Comparison of ENCODE assay signal across 9 cellular contexts in the genomic region with DNA sequence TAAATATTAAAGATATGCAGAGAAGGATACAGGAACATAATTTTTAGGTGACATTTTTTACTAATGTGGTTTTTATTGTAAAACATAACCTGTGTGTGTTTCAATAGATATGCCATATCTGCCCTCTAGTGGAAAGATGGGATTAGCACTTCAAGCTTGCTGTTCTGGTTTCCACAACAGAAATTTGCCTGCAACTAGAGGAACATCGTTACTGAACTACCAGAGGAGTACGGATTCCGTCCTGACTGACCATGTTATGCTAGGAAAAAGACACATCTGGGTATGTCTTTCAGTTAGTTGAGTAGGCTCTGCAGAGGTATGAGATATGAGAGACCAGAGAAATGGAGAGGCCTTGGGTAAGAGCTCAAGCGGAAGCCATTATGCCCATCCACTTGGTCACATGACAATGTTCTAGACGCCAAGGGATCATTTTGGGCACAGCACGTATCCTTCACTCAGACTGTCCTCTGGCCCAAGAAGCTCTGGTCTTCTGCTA.
A peak's percentile ranks its signal among the peaks of the same experiment; 100 is the strongest.
DNase-seq lines count a peak whose midpoint lies in the region; ATAC-seq, FAIRE-seq and TF ChIP-seq lines count a peak whose summit lies in the region.
"Had no signal": no experiment of that assay in that cellular context is flagged by ENCODE, and none has a peak within 500 bp of the region (broad histone marks: within the 10 kb centered on the region; RNA-seq: fewer than 3 reads in every experiment).

No MANE protein-coding gene starts in this region.

- POLR2A ChIA-PET in IMR-90 (lab: Charles Lee; ENCODE audit: unreplicated experiment), result no interaction called here

- H4K20me1 ChIP-seq in IMR-90 (ENCODE audit: insufficient read depth, low read length) (no peaks in the 10 kb centered on the region), OCI-LY3 (ENCODE audit: insufficient read depth, low read length) (no peaks in the 10 kb centered on the region)

- TF ChIP-seq EP300 in stomach (IDR thresholded peaks at IDR 0.05), result no peak

- intact Hi-C loops in IMR-90 (cut with micrococcal nuclease), result loop anchor here (2.0 to 5.0 kb wide), 2 partner anchors 207 to 551 kb away; no protein-coding TSS in a partner anchor
- intact Hi-C loops in stomach (cut with DNase I; ENCODE audit: low total_unique reads), result loop anchor here (10.0 kb wide), 2 partner anchors 425 to 555 kb away; no protein-coding TSS in a partner anchor

- DNase-seq in stimulated activated CD4-positive, alpha-beta T cell treated with anti-CD3 and anti-CD28 coated beads, Interleukin-15, amount 100 ng/mL, for 24 hours, result peak; percentile 8
- DNase-seq in stimulated activated CD4-positive, alpha-beta T cell treated with anti-CD3 and anti-CD28 coated beads, Interleukin-4, amount 100 ng/mL, for 4 hours, result no peak
- DNase-seq in IMR-90 (peak; percentile 59), T47D (ENCODE audit: low read depth in 1 of 2, low spot score in 1 of 2) (peak; percentile 13 to 72), stomach (no peak)

- no peak overlapping the region for H2BK5ac ChIP-seq in IMR-90 (ENCODE audit: low read depth, low read length, poor library complexity, severe bottlenecking)

- H2BK20ac ChIP-seq in IMR-90 (ENCODE audit: low read depth, low read length), result no peak overlapping the region

- ATAC-seq in GM21786 (IDR thresholded peaks at IDR 0.05; ENCODE audit: unreplicated experiment) (peak; percentile 92), IMR-90 (ENCODE audit: low read depth) (peak; percentile 80)

- H3K27ac ChIP-seq in IMR-90 (ENCODE audit: insufficient read depth, low read length), result no peak overlapping the region
- H3K27ac ChIP-seq in OCI-LY3 (ENCODE audit: low read length), result no peak overlapping the region
- H3K27ac ChIP-seq in stomach, result no peak overlapping the region
- H3K27ac ChIP-seq: skin epidermis had no signal

- H3K9me1 ChIP-seq in IMR-90 (ENCODE audit: insufficient read depth, low read length), result no peaks in the 10 kb centered on the region

- CTCF ChIA-PET in IMR-90 (lab: Yijun Ruan, JAX), result interaction anchor here (0.5 to 1.9 kb wide), 13 partner anchors 8 to 552 kb away, joined by 3 to 8 read pairs (median 4); no protein-coding TSS in a partner anchor

- no peaks in the 10 kb centered on the region for H3K4me1 ChIP-seq in IMR-90 (ENCODE audit: control insufficient read depth, insufficient read depth, low read length)
- H3K4me1 ChIP-seq in OCI-LY3 (ENCODE audit: low read length), result peaks cover 13% of the 10 kb centered on the region
- peaks cover 0 to 7% (median 5%) of the 10 kb centered on the region in 4 donors for H3K4me1 ChIP-seq in stomach

- no peaks in the 10 kb centered on the region for H3K79me1 ChIP-seq in IMR-90 (ENCODE audit: low read depth in 1 of 2, low read length in 2 of 2)

- peak; percentile 98 for FAIRE-seq in islet of Langerhans (lab: Jason Lieb, UNC)

- H2AFZ ChIP-seq in IMR-90 (replicated peaks; ENCODE audit: low read length, poor library complexity) (peak overlapping the region; percentile 28), OCI-LY3 (ENCODE audit: low read depth, low read length) (peak overlapping the region; percentile 100)

- H3K4ac ChIP-seq in IMR-90 (ENCODE audit: low read depth, low read length), result no peak overlapping the region

- no peak for TF ChIP-seq POLR2A in IMR-90 (IDR thresholded peaks at IDR 0.05; ENCODE audit: low read depth, low read length)
- no peak for TF ChIP-seq POLR2A in stomach (IDR thresholded peaks at IDR 0.05)

- H3K18ac ChIP-seq in IMR-90 (ENCODE audit: low read depth, low read length), result no peak overlapping the region

- no peak overlapping the region for H4K5ac ChIP-seq in IMR-90 (ENCODE audit: low read depth, low read length)

- H3K79me2 ChIP-seq in OCI-LY3 (ENCODE audit: low read length), result no peaks in the 10 kb centered on the region

- H3K27me3 ChIP-seq in IMR-90 (ENCODE audit: control insufficient read depth, insufficient read depth, low read length), result no peaks in the 10 kb centered on the region; the same call in 1 of the 2 replicates
- no peaks in the 10 kb centered on the region for H3K27me3 ChIP-seq in OCI-LY3 (ENCODE audit: low read depth, low read length)
- H3K27me3 ChIP-seq in stomach, result no peaks in the 10 kb centered on the region

- 60% methylated on average over 2 of the region's 6 CpGs; no CpG with 5 or more reads in 1 of the 2 experiments for WGBS in IMR-90 (ENCODE audit: extremely low coverage in 2 of 2, insufficient read length in 1 of 2), 2 experiments
- 19 to 28% (median 24%) methylated on average over 6 of the region's 6 CpGs for WGBS in stomach, 5 donors

- no TSS peak for BruUV-seq in IMR-90 (replicated peaks; lab: Mats Ljungman, UMichigan)

- H4K91ac ChIP-seq in IMR-90 (ENCODE audit: insufficient read depth, low read depth, low read length), result no peak overlapping the region

- H3K9ac ChIP-seq in IMR-90 (ENCODE audit: low read depth, low read length) (no peak overlapping the region), OCI-LY3 (ENCODE audit: low read length) (peak overlapping the region; percentile 65)

- H3K4me2 ChIP-seq in IMR-90 (ENCODE audit: low read depth, low read length) (peak overlapping the region; percentile 47), OCI-LY3 (ENCODE audit: low read length) (peak overlapping the region; percentile 90)

- dilution Hi-C loops in IMR-90 (cut with HindIII; ENCODE audit: low sequenced_read_pairs, unreplicated experiment), result no loop called here

- peak; percentile 73 for TF ChIP-seq CTCF in IMR-90 (conservative IDR thresholded peaks at IDR 0.05; ENCODE audit: low read depth, low read length)
- TF ChIP-seq CTCF in OCI-LY3 (IDR thresholded peaks at IDR 0.05; ENCODE audit: low read depth, low read length), result peak; percentile 100
- TF ChIP-seq CTCF in stomach (IDR thresholded peaks at IDR 0.05), result peak in 5 of 7 experiments; percentile 59 to 70 (median 68)

- H3K56ac ChIP-seq in IMR-90 (ENCODE audit: extremely low read depth, insufficient read depth, low read length), result no peak overlapping the region

- no peaks in the 10 kb centered on the region for H3K36me3 ChIP-seq in IMR-90 (ENCODE audit: control insufficient read depth, insufficient read depth, low read length)
- H3K36me3 ChIP-seq in OCI-LY3 (replicated peaks; ENCODE audit: low read depth, low read length), result no peaks in the 10 kb centered on the region
- H3K36me3 ChIP-seq in stomach, result no peaks in the 10 kb centered on the region

- H2AK9ac ChIP-seq in IMR-90 (replicated peaks; ENCODE audit: low read depth, low read length, poor library complexity), result no peak overlapping the region

- in situ Hi-C loops in IMR-90 (cut with MboI; ENCODE audit: low sequenced_read_pairs), result no loop called here
- in situ Hi-C loops in T47D (cut with HindIII; ENCODE audit: low pct_unique_long_range_greater_than_20kb, low sequenced_read_pairs), result no loop called here

- no peaks in the 10 kb centered on the region for H3K9me3 ChIP-seq in IMR-90 (ENCODE audit: control insufficient read depth, insufficient read depth, low read length)
- H3K9me3 ChIP-seq in OCI-LY3 (ENCODE audit: insufficient read depth, low read length), result no peaks in the 10 kb centered on the region
- H3K9me3 ChIP-seq in stomach, result no peaks in the 10 kb centered on the region

- H3K4me3 ChIP-seq in IMR-90 (ENCODE audit: insufficient read depth, low read depth, low read length) (no peak overlapping the region), OCI-LY3 (ENCODE audit: low read length) (peak overlapping the region; percentile 76), stomach (no peak overlapping the region)
- H3K4me3 ChIP-seq: skin epidermis had no signal

- no peak overlapping the region for H2BK15ac ChIP-seq in IMR-90 (ENCODE audit: low read depth, low read length)

- H3K14ac ChIP-seq in IMR-90 (replicated peaks; ENCODE audit: low read depth, low read length), result no peak overlapping the region

- no peak overlapping the region for H4K8ac ChIP-seq in IMR-90 (ENCODE audit: low read depth in 2 of 2, low read length in 2 of 2)

- H2BK120ac ChIP-seq in IMR-90 (ENCODE audit: low read depth, low read length), result no peak overlapping the region

- no peak overlapping the region for H3K23ac ChIP-seq in IMR-90 (ENCODE audit: low read depth, low read length)

- TF ChIP-seq RAD21 in IMR-90 (IDR thresholded peaks at IDR 0.05; ENCODE audit: low read length), result peak; percentile 71

- H2AK5ac ChIP-seq in IMR-90 (ENCODE audit: low read depth, low read length), result no peak overlapping the region

TF ChIP-seq in IMR-90, 13 proteins besides CTCF, POLR2A, EP300 and RAD21:
- TF ChIP-seq SMC3 (IDR thresholded peaks at IDR 0.05; ENCODE audit: low read depth, low read length) (peak; percentile 57; the same call in 1 of the 2 replicates), MAZ (IDR thresholded peaks at IDR 0.05; ENCODE audit: borderline replicate concordance, low read depth, low read length) (no peak), MXI1 (IDR thresholded peaks at IDR 0.05; ENCODE audit: borderline replicate concordance, low read depth, low read length) (no peak), BHLHE40 (IDR thresholded peaks at IDR 0.05; ENCODE audit: low read depth, low read length) (no peak)

Comparison
In these comparisons a context has a peak if more than half of its experiments do, and no peak if none do; other contexts are left out.
1. DNase-seq: peak in stimulated activated CD4-positive, alpha-beta T cell treated with anti-CD3 and anti-CD28 coated beads, Interleukin-15, amount 100 ng/mL, for 24 hours (single experiment), IMR-90 (single experiment) and T47D (2 of 2); none in stimulated activated CD4-positive, alpha-beta T cell treated with anti-CD3 and anti-CD28 coated beads, Interleukin-4, amount 100 ng/mL, for 4 hours (0 of 2) and stomach (single experiment).
2. Peak in every context shown above with its lines, with median percentiles within 50 percentile points of each other: CTCF ChIP-seq.